ENCODE assay signal across 8 cellular contexts in genomic region chr1:224513787-224514209, GRCh38.
DNase-seq lines count a peak whose midpoint lies in the region; ATAC-seq lines count a peak whose summit lies in the region.

No MANE protein-coding gene starts in this region.

- no peak overlapping the region for H3K27ac ChIP-seq in effector memory CD4-positive, alpha-beta T cell (ENCODE audit: insufficient read depth, low read length, poor library complexity, severe bottlenecking)

- H3K9me3 ChIP-seq in effector memory CD4-positive, alpha-beta T cell (ENCODE audit: control insufficient read depth, low read length) = no peaks in the 10 kb centered on the region

- no peak overlapping the region for H3K4me3 ChIP-seq in effector memory CD4-positive, alpha-beta T cell (ENCODE audit: insufficient read depth, low read depth, low read length, poor library complexity, severe bottlenecking)

- ATAC-seq in GM19463 (IDR thresholded peaks at IDR 0.05; ENCODE audit: unreplicated experiment) = peak; percentile 98
- ATAC-seq in HG03521 (IDR thresholded peaks at IDR 0.05; ENCODE audit: unreplicated experiment) = peak; percentile 96
- peak; percentile 97 for ATAC-seq in activated CD8-positive, alpha-beta T cell treated with anti-CD3 and anti-CD28 coated beads, Interleukin-2, amount 10 ng/mL, durations not matched to agents 7 days and 5 days

- CTCF ChIA-PET in activated CD8-positive, alpha-beta T cell treated with anti-CD3 and anti-CD28 coated beads, Interleukin-2, amount 10 ng/mL, durations not matched to agents 7 days and 5 days (lab: Charles Lee) = interaction anchor here (0.6 to 6.2 kb wide), 37 partner anchors 10 to 411 kb away, joined by 3 to 75 read pairs (median 5); partner anchors contain the start of gene CNIH3

- no peak overlapping the region for H3K27ac Mint-ChIP-seq in activated CD8-positive, alpha-beta T cell treated with anti-CD3 and anti-CD28 coated beads, Interleukin-2, amount 10 ng/mL, durations not matched to agents 7 days and 5 days

- peak; percentile 67 for DNase-seq in COR-L47 (lab: John Stamatoyannopoulos, UW)
- DNase-seq in NCI-H82 (lab: John Stamatoyannopoulos, UW) = peak; percentile 94
- peak; percentile 91 for DNase-seq in activated CD8-positive, alpha-beta T cell treated with anti-CD3 and anti-CD28 coated beads, Interleukin-2, amount 10 ng/mL, durations not matched to agents 7 days and 5 days
- peak; percentile 51 to 71 (median 55) for DNase-seq in effector memory CD4-positive, alpha-beta T cell
- DNase-seq in middle frontal gyrus (ENCODE audit: extremely low spot score, low spot score) = peak; percentile 68
- peak; percentile 63 to 83 for DNase-seq in stimulated activated CD8-positive, alpha-beta memory T cell treated with anti-CD3 and anti-CD28 coated beads, Interleukin-7, amount 100 ng/mL, for 1 hour (ENCODE audit: low read depth in 2 of 2)

- H3K36me3 ChIP-seq in effector memory CD4-positive, alpha-beta T cell (ENCODE audit: control insufficient read depth, insufficient read depth, low read length) = no peaks in the 10 kb centered on the region

- no peaks in the 10 kb centered on the region for H3K9me3 Mint-ChIP-seq in activated CD8-positive, alpha-beta T cell treated with anti-CD3 and anti-CD28 coated beads, Interleukin-2, amount 10 ng/mL, durations not matched to agents 7 days and 5 days (ENCODE audit: insufficient read depth)

- H3K4me3 Mint-ChIP-seq in activated CD8-positive, alpha-beta T cell treated with anti-CD3 and anti-CD28 coated beads, Interleukin-2, amount 10 ng/mL, durations not matched to agents 7 days and 5 days = no peak overlapping the region

- H3K4me1 Mint-ChIP-seq in activated CD8-positive, alpha-beta T cell treated with anti-CD3 and anti-CD28 coated beads, Interleukin-2, amount 10 ng/mL, durations not matched to agents 7 days and 5 days (ENCODE audit: low read depth) = peaks cover 27% of the 10 kb centered on the region

- H3K27me3 ChIP-seq in effector memory CD4-positive, alpha-beta T cell (replicated peaks; ENCODE audit: control insufficient read depth, insufficient read depth, low read length, poor library complexity, severe bottlenecking) = no peaks in the 10 kb centered on the region

- no peaks in the 10 kb centered on the region for H3K36me3 Mint-ChIP-seq in activated CD8-positive, alpha-beta T cell treated with anti-CD3 and anti-CD28 coated beads, Interleukin-2, amount 10 ng/mL, durations not matched to agents 7 days and 5 days (ENCODE audit: low read depth)

- no peaks in the 10 kb centered on the region for H3K4me1 ChIP-seq in effector memory CD4-positive, alpha-beta T cell (ENCODE audit: control insufficient read depth, insufficient read depth, low read length, poor library complexity, severe bottlenecking)

- no peaks in the 10 kb centered on the region for H3K27me3 Mint-ChIP-seq in activated CD8-positive, alpha-beta T cell treated with anti-CD3 and anti-CD28 coated beads, Interleukin-2, amount 10 ng/mL, durations not matched to agents 7 days and 5 days (ENCODE audit: low read depth)

- POLR2A ChIA-PET in activated CD8-positive, alpha-beta T cell treated with anti-CD3 and anti-CD28 coated beads, Interleukin-2, amount 10 ng/mL, durations not matched to agents 7 days and 5 days (lab: Charles Lee) = no interaction called here
